Comparison of ENCODE assay signal across 8 cellular contexts in genomic region chr10:132516771-132517725, GRCh38. TPM values are rescaled to one million over a fixed set of nuclear protein-coding genes. Genes with fewer than 3 reads are reported as not detected.
DNase-seq lines count a peak whose midpoint lies in the region; TF ChIP-seq lines count a peak whose summit lies in the region.

No MANE protein-coding gene starts in this region.

- peaks cover 73% of the 10 kb centered on the region for H3K4me1 ChIP-seq in left ventricle myocardium inferior

- no peaks in the 10 kb centered on the region for H3K9me3 ChIP-seq in left ventricle myocardium inferior (replicated peaks)

- no peak for TF ChIP-seq CTCF in left ventricle myocardium inferior (IDR thresholded peaks at IDR 0.05; ENCODE audit: borderline replicate concordance)

- H3K27ac ChIP-seq in angular gyrus (ENCODE audit: low read depth, low read length), result peak overlapping the region; percentile 36
- H3K27ac ChIP-seq in left ventricle myocardium inferior (replicated peaks), result peak overlapping the region; percentile 97

- H3K27me3 ChIP-seq in left ventricle myocardium inferior (ENCODE audit: low read depth), result no peaks in the 10 kb centered on the region

- no peaks in the 10 kb centered on the region for H3K36me3 ChIP-seq in left ventricle myocardium inferior

- H3K4me3 ChIP-seq in left ventricle myocardium inferior, result peak overlapping the region; percentile 64

- DNase-seq in activated CD8-positive, alpha-beta memory T cell treated with anti-CD3 and anti-CD28 coated beads, Interleukin-2, amount 50 U/mL, for 48 hours, result peak; percentile 44
- no peak for DNase-seq in activated CD8-positive, alpha-beta memory T cell treated with anti-CD3 and anti-CD28 coated beads, Interleukin-2, amount 50 U/mL, for 4 hours
- DNase-seq in left ventricle myocardium inferior (peak; percentile 94), posterior cingulate gyrus (peak; percentile 45 to 95 (median 66)), SK-N-DZ (ENCODE audit: low spot score) (no peak), COR-L47 (lab: John Stamatoyannopoulos, UW) (no peak)
- DNase-seq in stimulated activated CD4-positive, alpha-beta T cell treated with anti-CD3 and anti-CD28 coated beads, Interleukin-1b, Interleukin-23, amount 100 ng/mL, for 48 hours, result no peak

- intact Hi-C loops in left ventricle myocardium inferior (cut with micrococcal nuclease), result no loop called here
- intact Hi-C loops in posterior cingulate gyrus (cut with DNase I), result no loop called here

RNA-seq across cellular contexts. Expression of gene INPP5A, which starts 20.5 kb away (rescaled TPM):
- 105 TPM for total RNA-seq in left ventricle myocardium inferior
- polyA plus RNA-seq in SK-N-DZ (2014; cell fraction: cytosol; rRNA removed), result 23.6 and 25.3 TPM in 2 replicates
- 13.8 and 15.2 TPM in 2 replicates for polyA plus RNA-seq in SK-N-DZ (2014; cell fraction: nucleus; rRNA removed)

Comparison
In these comparisons a context has a peak if more than half of its experiments do, and no peak if none do; other contexts are left out.
1. DNase-seq: peak in activated CD8-positive, alpha-beta memory T cell treated with anti-CD3 and anti-CD28 coated beads, Interleukin-2, amount 50 U/mL, for 48 hours (single experiment), left ventricle myocardium inferior (single experiment) and posterior cingulate gyrus (10 of 10); none in activated CD8-positive, alpha-beta memory T cell treated with anti-CD3 and anti-CD28 coated beads, Interleukin-2, amount 50 U/mL, for 4 hours (single experiment), SK-N-DZ (single experiment), stimulated activated CD4-positive, alpha-beta T cell treated with anti-CD3 and anti-CD28 coated beads, Interleukin-1b, Interleukin-23, amount 100 ng/mL, for 48 hours (single experiment) and COR-L47 (single experiment).